ENCODE assay signal across 8 cellular contexts in genomic region chr15:66294932-66295235, GRCh38. TPM values are rescaled to one million over a fixed set of nuclear protein-coding genes. Genes with fewer than 3 reads are reported as not detected.
DNase-seq lines count a peak whose midpoint lies in the region; ATAC-seq and TF ChIP-seq lines count a peak whose summit lies in the region.

No MANE protein-coding gene starts in this region.

- no peaks in the 10 kb centered on the region for H3K9me3 ChIP-seq in endodermal cell (ENCODE audit: control insufficient read depth, low read length)

- DNase-seq in NCI-H69 (lab: John Stamatoyannopoulos, UW) (peak; percentile 47), endodermal cell (no peak), retina (peak; percentile 8), dedifferentiated amniotic fluid mesenchymal stem cell (ENCODE audit: extremely low spot score) (no peak), NCI-H446 (lab: John Stamatoyannopoulos, UW) (no peak)

- H3K27ac ChIP-seq in endodermal cell (ENCODE audit: low read depth, low read length) = no peak overlapping the region

- H3K27me3 Mint-ChIP-seq in endodermal cell (ENCODE audit: insufficient read depth) = no peaks in the 10 kb centered on the region

- no peak overlapping the region for H3K27ac Mint-ChIP-seq in endodermal cell

- peaks cover 14% of the 10 kb centered on the region for H3K36me3 Mint-ChIP-seq in endodermal cell (ENCODE audit: low read depth)

- H3K4me3 ChIP-seq in GM08714 (ENCODE audit: low read length) (peak overlapping the region; percentile 65), endodermal cell (ENCODE audit: low read length) (peak overlapping the region; percentile 82)

- 71 to 82% methylated on average over 1 to 3 of the region's 3 CpGs for WGBS in endodermal cell (ENCODE audit: insufficient coverage in 1 of 2, insufficient read length in 1 of 2), 2 experiments

- no peaks in the 10 kb centered on the region for H3K9me3 Mint-ChIP-seq in endodermal cell

- peaks cover 35% of the 10 kb centered on the region for H3K4me1 Mint-ChIP-seq in endodermal cell

- H3K36me3 ChIP-seq in endodermal cell (ENCODE audit: control insufficient read depth, insufficient read depth, low read length) = peaks cover 2% of the 10 kb centered on the region

- H3K4me1 ChIP-seq in endodermal cell (ENCODE audit: control insufficient read depth, insufficient read depth, low read length) = peaks cover 12% of the 10 kb centered on the region

- TF ChIP-seq CTCF in endodermal cell (conservative IDR thresholded peaks at IDR 0.05) = no peak

- H3K9ac ChIP-seq in endodermal cell (ENCODE audit: extremely low read depth, low read length, poor library complexity, severe bottlenecking) = no peak overlapping the region

- H3K4me3 Mint-ChIP-seq in endodermal cell = peak overlapping the region; percentile 74

- H3K27me3 ChIP-seq in endodermal cell (ENCODE audit: control insufficient read depth, insufficient read depth, low read length, poor library complexity, severe bottlenecking) = no peaks in the 10 kb centered on the region

- no peak for ATAC-seq in HG02763 (IDR thresholded peaks at IDR 0.05; ENCODE audit: unreplicated experiment)
- no peak for ATAC-seq in HG02571 (IDR thresholded peaks at IDR 0.05; ENCODE audit: unreplicated experiment)

RNA-seq across cellular contexts. Expression of gene DIS3L, which starts 1.5 kb away (rescaled TPM):
- total RNA-seq in endodermal cell = 10 to 100 TPM; 26.3 to 38.4 TPM
- 15.9 TPM for polyA plus RNA-seq in endodermal cell (2013, experiment 1 of 2)
- polyA plus RNA-seq in endodermal cell (2013, experiment 2 of 2) = 13.6 TPM

RNA-seq across cellular contexts. Expression of gene MEGF11, which starts 41.3 kb away (rescaled TPM):
- 1 to 10 TPM in 1 of 2 donors, under 1 TPM in 1; 0.73 to 1.2 TPM for total RNA-seq in endodermal cell
- 1.5 TPM for polyA plus RNA-seq in endodermal cell (2013, experiment 1 of 2)
- 0.58 TPM for polyA plus RNA-seq in endodermal cell (2013, experiment 2 of 2)

Comparison
In these comparisons a context has a peak if more than half of its experiments do, and no peak if none do; other contexts are left out.
1. DNase-seq: peak in NCI-H69 (single experiment) and retina (single experiment); none in endodermal cell (single experiment), dedifferentiated amniotic fluid mesenchymal stem cell (single experiment) and NCI-H446 (0 of 2).